14 cellular contexts compared by ENCODE assay signal in the genomic region with DNA sequence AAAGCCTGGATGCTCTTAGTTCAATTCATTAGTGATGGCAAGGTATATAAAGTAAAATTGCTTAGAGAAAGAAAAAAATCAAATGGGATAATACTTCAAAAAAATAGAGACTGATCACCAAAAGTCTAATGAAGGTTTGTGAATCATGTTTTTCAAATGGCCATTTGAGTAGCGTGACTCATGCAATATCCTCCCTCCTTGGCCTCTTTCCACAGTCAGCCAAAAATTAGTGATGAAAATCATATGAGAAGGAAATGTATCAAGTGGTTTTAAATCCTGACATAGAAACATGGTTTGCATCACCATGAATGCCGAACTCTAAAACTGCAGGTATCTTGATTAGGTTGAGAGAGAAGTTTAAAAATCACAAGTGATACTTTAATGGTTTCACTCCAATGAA. TPM values are rescaled to one million over a fixed set of nuclear protein-coding genes. Genes with fewer than 3 reads are reported as not detected.
DNase-seq lines count a peak whose midpoint lies in the region; ATAC-seq and TF ChIP-seq lines count a peak whose summit lies in the region.
"Had no signal": no experiment of that assay in that cellular context is flagged by ENCODE, and none has a peak within 500 bp of the region (broad histone marks: within the 10 kb centered on the region; RNA-seq: fewer than 3 reads in every experiment).

No MANE protein-coding gene starts in this region.

- H3K27ac ChIP-seq in brain microvascular endothelial cell: no peak overlapping the region
- H3K27ac ChIP-seq: upper lobe of left lung had no signal

- peak overlapping the region in 1 of 10 donors; percentile 4 for H3K4me3 Mint-ChIP-seq in naive thymus-derived CD8-positive, alpha-beta T cell
- H3K4me3 Mint-ChIP-seq: nephron progenitor cell had no signal

- in situ Hi-C loops in brain microvascular endothelial cell (cut with HindIII; ENCODE audit: low pct_ligation_motif_present, low sequenced_read_pairs): no loop called here

- DNase-seq in AG10803 (ENCODE audit: low read depth) (peak; percentile 46), HFF-Myc (ENCODE audit: extremely low read depth, low read depth) (peak; percentile 2), brain microvascular endothelial cell (peak; percentile 27), lung microvascular endothelial cell (ENCODE audit: low read depth in 2 of 2) (peak; percentile 1 to 38), T-helper 1 cell (no peak), ecto neural progenitor cell (ENCODE audit: low spot score) (no peak), RPMI8226 (no peak)
- DNase-seq in naive thymus-derived CD8-positive, alpha-beta T cell: no peak
- DNase-seq: CD4-positive, CD25-positive, alpha-beta regulatory T cell; nephron progenitor cell; T1000; upper lobe of left lung had no signal

- peaks cover 0 to 2% (median 0%) of the 10 kb centered on the region in 9 donors for H3K9me3 Mint-ChIP-seq in naive thymus-derived CD8-positive, alpha-beta T cell
- H3K9me3 Mint-ChIP-seq: CD4-positive, CD25-positive, alpha-beta regulatory T cell; nephron progenitor cell had no signal

- no peaks in the 10 kb centered on the region for H3K36me3 ChIP-seq in brain microvascular endothelial cell (replicated peaks)
- H3K36me3 ChIP-seq: upper lobe of left lung had no signal

- H3K27me3 Mint-ChIP-seq in naive thymus-derived CD8-positive, alpha-beta T cell: peaks cover 5 to 20% (median 6%) of the 10 kb centered on the region in 5 donors

- H3K36me3 Mint-ChIP-seq in naive thymus-derived CD8-positive, alpha-beta T cell: peaks cover 0 to under 1% (median 0%) of the 10 kb centered on the region in 3 donors
- H3K36me3 Mint-ChIP-seq: CD4-positive, CD25-positive, alpha-beta regulatory T cell had no signal

- no peak for ATAC-seq in naive thymus-derived CD8-positive, alpha-beta T cell
- ATAC-seq: K562 had no signal

- TF ChIP-seq CTCF in AG10803 (conservative IDR thresholded peaks at IDR 0.05; ENCODE audit: low read length) (no peak), HFF-Myc (IDR thresholded peaks at IDR 0.05; ENCODE audit: low read depth, low read length, missing control alignments) (no peak), brain microvascular endothelial cell (IDR thresholded peaks at IDR 0.05; ENCODE audit: low read depth, low read length, missing control alignments) (no peak)

- POLR2A ChIA-PET in naive thymus-derived CD8-positive, alpha-beta T cell (lab: Charles Lee): no interaction called here

- no peaks in the 10 kb centered on the region for H3K27me3 ChIP-seq in brain microvascular endothelial cell (replicated peaks)

- H3K4me3 ChIP-seq in AG10803 (ENCODE audit: low read length) (no peak overlapping the region), HFF-Myc (replicated peaks; ENCODE audit: low read depth, low read length) (no peak overlapping the region), brain microvascular endothelial cell (ENCODE audit: low read depth, low read length) (no peak overlapping the region)
- H3K4me3 ChIP-seq: K562, smooth muscle cell, upper lobe of left lung had no signal

- peaks cover 5 to 36% (median 19%) of the 10 kb centered on the region in 4 donors for H3K4me1 Mint-ChIP-seq in naive thymus-derived CD8-positive, alpha-beta T cell

- H3K27ac Mint-ChIP-seq in naive thymus-derived CD8-positive, alpha-beta T cell: peak overlapping the region in 1 of 10 donors; percentile 8
- H3K27ac Mint-ChIP-seq: CD4-positive, CD25-positive, alpha-beta regulatory T cell; nephron progenitor cell had no signal

RNA-seq across cellular contexts. Expression of gene COL19A1, which starts 1.2 kb away (rescaled TPM):
- total RNA-seq in lung microvascular endothelial cell: not detected in 2 replicates
- 1 to 10 TPM; 1.8 to 2.1 TPM for total RNA-seq in naive thymus-derived CD8-positive, alpha-beta T cell
- under 1 TPM in 2 of 3 donors, not detected in 1; 0.02 to 0.05 TPM for polyA plus RNA-seq in naive thymus-derived CD8-positive, alpha-beta T cell
- total RNA-seq: K562 had no signal
- polyA plus RNA-seq: CD4-positive, CD25-positive, alpha-beta regulatory T cell; K562 had no signal

Comparison
In these comparisons a context has a peak if more than half of its experiments do, and no peak if none do; other contexts are left out.
1. DNase-seq: peak in AG10803 (single experiment), HFF-Myc (single experiment), brain microvascular endothelial cell (single experiment) and lung microvascular endothelial cell (2 of 2); none in naive thymus-derived CD8-positive, alpha-beta T cell (0 of 10), T-helper 1 cell (0 of 5), ecto neural progenitor cell (single experiment) and RPMI8226 (single experiment).